Comparison of ENCODE assay signal across 34 cellular contexts in genomic region chr1:114819869-114820268, GRCh38. TPM values are rescaled to one million over a fixed set of nuclear protein-coding genes. Genes with fewer than 3 reads are reported as not detected.
"Had no signal": no experiment of that assay in that cellular context is flagged by ENCODE, and none has a peak within 500 bp of the region (broad histone marks: within the 10 kb centered on the region; RNA-seq: fewer than 3 reads in every experiment).

No MANE protein-coding gene starts in this region.

- H3K4me1 Mint-ChIP-seq: naive B cell; naive thymus-derived CD8-positive, alpha-beta T cell; nephron progenitor cell; neural crest cell; stimulated activated effector memory CD8-positive, alpha-beta T cell treated with anti-CD3 and anti-CD28 coated beads, Interleukin-12 subunit alpha, Interleukin-12 subunit beta, amount 100 ng/mL, for 72 hours; stimulated activated naive B cell treated with anti-CD40 and anti-IgM and Interleukin-4, amounts not matched to agents 10 μg/mL and 1 μg/mL and 100 μg/mL, for 72 hours had no signal

- H3K9ac ChIP-seq: parathyroid adenoma had no signal

- H3K4me3 Mint-ChIP-seq: naive B cell; naive thymus-derived CD8-positive, alpha-beta T cell; natural killer cell treated with Interleukin-12 subunit alpha and Interleukin-12 subunit beta and Interleukin-15 and Interleukin-18, amount 100 ng/mL, for 72 hours; nephron progenitor cell; neural crest cell; stimulated activated effector memory CD8-positive, alpha-beta T cell treated with anti-CD3 and anti-CD28 coated beads, Interleukin-12 subunit alpha, Interleukin-12 subunit beta, amount 100 ng/mL, for 72 hours; stimulated activated naive B cell treated with anti-CD40 and anti-IgM and Interleukin-4, amounts not matched to agents 10 μg/mL and 1 μg/mL and 100 μg/mL, for 72 hours; stimulated activated naive CD8-positive, alpha-beta T cell treated with anti-CD3 and anti-CD28 coated beads, Interleukin-15, Interleukin-2, amounts not matched to agents 100 ng/mL and 50 ng/mL, for 24 hours; type B pancreatic cell had no signal

- H3K36me3 ChIP-seq: ovary, spleen, suprapubic skin, tibial artery, transverse colon, upper lobe of right lung, uterus had no signal

- H3K27me3 ChIP-seq: ovary, testis, tibial artery, transverse colon, upper lobe of right lung, uterus had no signal

- ATAC-seq: naive thymus-derived CD8-positive, alpha-beta T cell; natural killer cell treated with Interleukin-12 subunit alpha and Interleukin-12 subunit beta and Interleukin-15 and Interleukin-18, amount 100 ng/mL, for 72 hours; psoas muscle; right cardiac atrium; sciatic nerve; stimulated activated effector memory CD8-positive, alpha-beta T cell treated with anti-CD3 and anti-CD28 coated beads, Interleukin-12 subunit alpha, Interleukin-12 subunit beta, amount 100 ng/mL, for 72 hours; stimulated activated naive B cell treated with anti-CD40 and anti-IgM and Interleukin-4, amounts not matched to agents 10 μg/mL and 1 μg/mL and 100 μg/mL, for 72 hours; upper lobe of right lung had no signal

- H3K27ac Mint-ChIP-seq: naive B cell; natural killer cell treated with Interleukin-12 subunit alpha and Interleukin-12 subunit beta and Interleukin-15 and Interleukin-18, amount 100 ng/mL, for 72 hours; nephron progenitor cell; progenitor cell of endocrine pancreas; stimulated activated effector memory CD8-positive, alpha-beta T cell treated with anti-CD3 and anti-CD28 coated beads, Interleukin-12 subunit alpha, Interleukin-12 subunit beta, amount 100 ng/mL, for 72 hours; stimulated activated naive B cell treated with anti-CD40 and anti-IgM and Interleukin-4, amounts not matched to agents 10 μg/mL and 1 μg/mL and 100 μg/mL, for 72 hours; stimulated activated naive CD8-positive, alpha-beta T cell treated with anti-CD3 and anti-CD28 coated beads, Interleukin-15, Interleukin-2, amounts not matched to agents 100 ng/mL and 50 ng/mL, for 24 hours; type B pancreatic cell had no signal

- H3K9me3 ChIP-seq: ovary, testis, tibial artery, transverse colon, upper lobe of right lung, uterus had no signal

- H3K4me3 ChIP-seq: ovary, psoas muscle, skin epidermis, smooth muscle cell, spleen, suprapubic skin, testis, tibial artery, transverse colon, upper lobe of right lung, uterus had no signal

- H3K36me3 Mint-ChIP-seq: stimulated activated effector memory CD8-positive, alpha-beta T cell treated with anti-CD3 and anti-CD28 coated beads, Interleukin-12 subunit alpha, Interleukin-12 subunit beta, amount 100 ng/mL, for 72 hours; stimulated activated naive B cell treated with anti-CD40 and anti-IgM and Interleukin-4, amounts not matched to agents 10 μg/mL and 1 μg/mL and 100 μg/mL, for 72 hours; type B pancreatic cell had no signal

- H3K4me2 ChIP-seq: smooth muscle cell had no signal

- DNase-seq: naive B cell; naive thymus-derived CD8-positive, alpha-beta T cell; nephron progenitor cell; occipital lobe; ovary; posterior cingulate gyrus; psoas muscle; right cardiac atrium; spleen; stimulated activated CD4-positive, alpha-beta T cell treated with anti-CD3 and anti-CD28 coated beads, Interleukin-12 subunit alpha, Interleukin-12 subunit beta, amount 100 ng/mL, for 4 hours; stimulated activated CD4-positive, alpha-beta T cell treated with anti-CD3 and anti-CD28 coated beads, Interleukin-1b, Interleukin-23, amount 100 ng/mL, for 48 hours; stimulated activated CD4-positive, alpha-beta T cell treated with anti-CD3 and anti-CD28 coated beads, Interleukin-4, amount 100 ng/mL, for 24 hours; stimulated activated naive B cell treated with anti-CD40 and anti-IgM and Interleukin-4, amounts not matched to agents 10 μg/mL and 1 μg/mL and 100 μg/mL, for 72 hours; stimulated activated naive CD4-positive, alpha-beta T cell treated with Interleukin-2 at 50 U/mL for 16 hours; substantia nigra; testis; tibial artery; transverse colon; upper lobe of right lung; uterus had no signal

- H2AFZ ChIP-seq: parathyroid adenoma had no signal

- H3K4me1 ChIP-seq: parathyroid adenoma, psoas muscle, spleen, suprapubic skin, testis, tibial artery, transverse colon, upper lobe of right lung, uterus had no signal

- H3K27ac ChIP-seq: ovary, parathyroid adenoma, psoas muscle, skin epidermis, spleen, suprapubic skin, testis, tibial artery, transverse colon, upper lobe of right lung, uterus had no signal

- H3K27me3 Mint-ChIP-seq: progenitor cell of endocrine pancreas, type B pancreatic cell had no signal

RNA-seq across cellular contexts. Expression of gene SYCP1, which starts 34.8 kb away (rescaled TPM):
- total RNA-seq: naive thymus-derived CD8-positive, alpha-beta T cell; natural killer cell treated with Interleukin-12 subunit alpha and Interleukin-12 subunit beta and Interleukin-15 and Interleukin-18, amount 100 ng/mL, for 72 hours; neural crest cell; occipital lobe; osteoblast; ovary; progenitor cell of endocrine pancreas; psoas muscle; renal cortical epithelial cell; right cardiac atrium; sciatic nerve; smooth muscle cell; spleen; transverse colon; upper lobe of right lung; urinary bladder had no signal
- polyA plus RNA-seq: naive thymus-derived CD8-positive, alpha-beta T cell; psoas muscle; right cardiac atrium; smooth muscle cell; spleen; urinary bladder had no signal
